In the genomic region with DNA sequence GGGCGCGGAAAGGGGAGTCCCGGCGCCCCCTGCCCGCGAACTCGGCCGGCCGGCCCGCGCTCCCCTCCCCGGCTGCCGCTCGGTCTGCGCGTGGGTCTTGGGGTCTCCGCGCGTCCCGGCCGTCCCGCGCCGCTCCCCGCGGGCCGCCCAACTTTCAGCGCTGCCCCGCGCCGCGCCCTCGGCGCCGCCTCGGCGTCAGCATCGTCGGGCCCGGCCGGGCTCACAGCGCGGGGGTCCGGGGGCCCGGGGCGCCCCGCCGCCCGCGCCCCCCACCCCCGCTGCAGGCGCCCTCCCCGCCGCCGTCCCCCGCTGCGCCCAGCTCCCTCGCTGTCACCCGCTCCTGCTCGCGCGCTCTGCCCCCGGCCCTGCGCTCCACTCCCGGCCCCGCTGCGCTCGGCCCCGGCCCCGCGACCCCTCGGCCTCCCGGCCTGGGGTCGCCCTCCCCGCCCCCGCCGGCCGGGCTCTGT, we compare ENCODE assay signal across 2 cellular contexts.
TF ChIP-seq lines count a peak whose summit lies in the region.

TSS of gene KCNJ4 (minus strand) at position 137 of the 467 bp plus-strand sequence. CDS start 27,067 bp downstream, outside the sequence.

TF ChIP-seq in IMR-90, 13 proteins besides CTCF, POLR2A, EP300 and RAD21:
- no peak for TF ChIP-seq FOS (IDR thresholded peaks at IDR 0.05; ENCODE audit: low read depth, low read length)
- no peak for TF ChIP-seq RFX5 (IDR thresholded peaks at IDR 0.05; ENCODE audit: low read depth, low read length)
- TF ChIP-seq MXI1 (IDR thresholded peaks at IDR 0.05; ENCODE audit: borderline replicate concordance, low read depth, low read length), result no peak
- no peak for TF ChIP-seq MAFK (IDR thresholded peaks at IDR 0.05; ENCODE audit: low read depth, low read length)
- no peak for TF ChIP-seq CHD1 (IDR thresholded peaks at IDR 0.05; ENCODE audit: low read depth, low read length)
- TF ChIP-seq, protein P1, sequence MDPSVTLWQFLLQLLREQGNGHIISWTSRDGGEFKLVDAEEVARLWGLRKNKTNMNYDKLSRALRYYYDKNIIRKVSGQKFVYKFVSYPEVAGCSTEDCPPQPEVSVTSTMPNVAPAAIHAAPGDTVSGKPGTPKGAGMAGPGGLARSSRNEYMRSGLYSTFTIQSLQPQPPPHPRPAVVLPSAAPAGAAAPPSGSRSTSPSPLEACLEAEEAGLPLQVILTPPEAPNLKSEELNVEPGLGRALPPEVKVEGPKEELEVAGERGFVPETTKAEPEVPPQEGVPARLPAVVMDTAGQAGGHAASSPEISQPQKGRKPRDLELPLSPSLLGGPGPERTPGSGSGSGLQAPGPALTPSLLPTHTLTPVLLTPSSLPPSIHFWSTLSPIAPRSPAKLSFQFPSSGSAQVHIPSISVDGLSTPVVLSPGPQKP (IDR thresholded peaks at IDR 0.05; ENCODE audit: borderline replicate concordance, low read depth, low read length), result no peak
- TF ChIP-seq BHLHE40 (IDR thresholded peaks at IDR 0.05; ENCODE audit: low read depth, low read length), result no peak
- TF ChIP-seq SMC3 (IDR thresholded peaks at IDR 0.05; ENCODE audit: low read depth, low read length), result no peak
- no peak for TF ChIP-seq MAZ (IDR thresholded peaks at IDR 0.05; ENCODE audit: borderline replicate concordance, low read depth, low read length)
- TF ChIP-seq NFE2L2 (IDR thresholded peaks at IDR 0.05; ENCODE audit: low read depth, low read length), result no peak
- TF ChIP-seq CEBPB (IDR thresholded peaks at IDR 0.05; ENCODE audit: low read depth, low read length), result no peak
- no peak for TF ChIP-seq RCOR1 (IDR thresholded peaks at IDR 0.05; ENCODE audit: insufficient replicate concordance, low read length)
- TF ChIP-seq USF2 (IDR thresholded peaks at IDR 0.05; ENCODE audit: low read depth, low read length), result no peak

TF ChIP-seq in GM12878, 131 proteins besides CTCF, POLR2A, EP300 and RAD21:
- TF ChIP-seq SREBF2 (IDR thresholded peaks at IDR 0.05; ENCODE audit: low read length), result no peak
- TF ChIP-seq, protein P2, sequence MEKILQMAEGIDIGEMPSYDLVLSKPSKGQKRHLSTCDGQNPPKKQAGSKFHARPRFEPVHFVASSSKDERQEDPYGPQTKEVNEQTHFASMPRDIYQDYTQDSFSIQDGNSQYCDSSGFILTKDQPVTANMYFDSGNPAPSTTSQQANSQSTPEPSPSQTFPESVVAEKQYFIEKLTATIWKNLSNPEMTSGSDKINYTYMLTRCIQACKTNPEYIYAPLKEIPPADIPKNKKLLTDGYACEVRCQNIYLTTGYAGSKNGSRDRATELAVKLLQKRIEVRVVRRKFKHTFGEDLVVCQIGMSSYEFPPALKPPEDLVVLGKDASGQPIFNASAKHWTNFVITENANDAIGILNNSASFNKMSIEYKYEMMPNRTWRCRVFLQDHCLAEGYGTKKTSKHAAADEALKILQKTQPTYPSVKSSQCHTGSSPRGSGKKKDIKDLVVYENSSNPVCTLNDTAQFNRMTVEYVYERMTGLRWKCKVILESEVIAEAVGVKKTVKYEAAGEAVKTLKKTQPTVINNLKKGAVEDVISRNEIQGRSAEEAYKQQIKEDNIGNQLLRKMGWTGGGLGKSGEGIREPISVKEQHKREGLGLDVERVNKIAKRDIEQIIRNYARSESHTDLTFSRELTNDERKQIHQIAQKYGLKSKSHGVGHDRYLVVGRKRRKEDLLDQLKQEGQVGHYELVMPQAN (conservative IDR thresholded peaks at IDR 0.05), result no peak
- no peak for TF ChIP-seq ASH2L (IDR thresholded peaks at IDR 0.05; ENCODE audit: borderline replicate concordance, low read depth)
- no peak for TF ChIP-seq RELA (IDR thresholded peaks at IDR 0.05; ENCODE audit: borderline replicate concordance, partially characterized antibody)
TF ChIP-seq in GM12878: peak in this region for 0.
